ENCODE assay signal across 22 cellular contexts in genomic region chr5:20145240-20145639, GRCh38.
DNase-seq lines count a peak whose midpoint lies in the region; ATAC-seq and TF ChIP-seq lines count a peak whose summit lies in the region.
"Had no signal": no experiment of that assay in that cellular context is flagged by ENCODE, and none has a peak within 500 bp of the region (broad histone marks: within the 10 kb centered on the region; RNA-seq: fewer than 3 reads in every experiment).

No MANE protein-coding gene starts in this region.

- TF ChIP-seq CTCF in PC-3 (conservative IDR thresholded peaks at IDR 0.05; ENCODE audit: low read depth, low read length), result no peak
- TF ChIP-seq CTCF in epithelial cell of esophagus (IDR thresholded peaks at IDR 0.05; ENCODE audit: insufficient read depth, low read depth, low read length, missing control alignments), result no peak

- H3K36me3 ChIP-seq in PC-3 (ENCODE audit: low read depth, low read length), result no peaks in the 10 kb centered on the region
- H3K36me3 ChIP-seq: BE2C; BLaER1 treated with 17β-estradiol and CSF1 and Interleukin-3, amounts not matched to agents 10 nM and 100 nM had no signal

- H3K4me2 ChIP-seq in PC-3 (ENCODE audit: low read length), result peak overlapping the region; percentile 29; the same call in 1 of the 2 replicates
- H3K4me2 ChIP-seq: A549; BLaER1 treated with 17β-estradiol and CSF1 and Interleukin-3, amounts not matched to agents 10 nM and 100 nM; GM23338 had no signal

- ATAC-seq in PC-3 (peak; percentile 76), HG02885 (IDR thresholded peaks at IDR 0.05; ENCODE audit: poor library complexity, unreplicated experiment) (no peak), GM18909 (IDR thresholded peaks at IDR 0.05; ENCODE audit: poor library complexity, unreplicated experiment) (no peak)
- ATAC-seq: A549, GM23338, HCT116 had no signal

- no peak overlapping the region for H3K27ac ChIP-seq in PC-3 (ENCODE audit: low read length)
- H3K27ac ChIP-seq: A549; BLaER1 treated with 17β-estradiol and CSF1 and Interleukin-3, amounts not matched to agents 10 nM and 100 nM had no signal

- H4K20me1 ChIP-seq in PC-3 (ENCODE audit: low read length), result no peaks in the 10 kb centered on the region; the same call in 1 of the 2 replicates
- H4K20me1 ChIP-seq: BLaER1 treated with 17β-estradiol and CSF1 and Interleukin-3, amounts not matched to agents 10 nM and 100 nM had no signal

- BruUV-seq in PC-3 (replicated peaks; lab: Mats Ljungman, UMichigan), result no TSS peak

- intact Hi-C loops in PC-3 (cut with micrococcal nuclease), result no loop called here

- POLR2A ChIA-PET in PC-3 (lab: Charles Lee; ENCODE audit: unreplicated experiment), result no interaction called here

- no peaks in the 10 kb centered on the region for H3F3A ChIP-seq in PC-3 (ENCODE audit: low read length, unreplicated experiment)

- no peaks in the 10 kb centered on the region for H3K27me3 ChIP-seq in PC-3 (ENCODE audit: low read length)
- H3K27me3 ChIP-seq: BE2C; BLaER1 treated with 17β-estradiol and CSF1 and Interleukin-3, amounts not matched to agents 10 nM and 100 nM had no signal

- CTCF ChIA-PET in PC-3 (lab: Charles Lee), result no interaction called here

- peak; percentile 2 for DNase-seq in ELR (ENCODE audit: low read depth)
- DNase-seq in HCEC 1CT, result peak; percentile 6
- peak; percentile 72 for DNase-seq in PC-3
- peak; percentile 31 for DNase-seq in epithelial cell of esophagus (ENCODE audit: low read depth)
- DNase-seq in GOT3 (lab: John Stamatoyannopoulos, UW), result no peak
- DNase-seq: 8988T; ACHN; AML-193; BE2C; CD4-positive, alpha-beta T cell; CD8-positive, alpha-beta memory T cell; DMS 273 treated with DMSO at 0.1 percent for 48 hours; DMS79; EL; GF-D8; H7 had no signal

- H3K9ac ChIP-seq in PC-3 (ENCODE audit: low read length), result no peak overlapping the region
- H3K9ac ChIP-seq: BLaER1 treated with 17β-estradiol and CSF1 and Interleukin-3, amounts not matched to agents 10 nM and 100 nM had no signal

- H2AFZ ChIP-seq in PC-3 (ENCODE audit: low read length), result no peak overlapping the region

- H3K79me2 ChIP-seq in PC-3 (ENCODE audit: low read length), result no peaks in the 10 kb centered on the region

- H3K9me2 ChIP-seq in PC-3 (replicated peaks; ENCODE audit: low read length), result no peaks in the 10 kb centered on the region

- H3K9me3 ChIP-seq in PC-3 (ENCODE audit: low read length), result no peaks in the 10 kb centered on the region
- H3K9me3 ChIP-seq: A549; BE2C; BLaER1 treated with 17β-estradiol and CSF1 and Interleukin-3, amounts not matched to agents 10 nM and 100 nM had no signal

- H3K4me1 ChIP-seq in PC-3 (ENCODE audit: insufficient read depth, low read length), result peaks cover 9% of the 10 kb centered on the region
- H3K4me1 ChIP-seq: A549; BE2C; BLaER1 treated with 17β-estradiol and CSF1 and Interleukin-3, amounts not matched to agents 10 nM and 100 nM had no signal

- H3K4me3 ChIP-seq in PC-3 (ENCODE audit: low read length) (no peak overlapping the region), epithelial cell of esophagus (ENCODE audit: low read length) (no peak overlapping the region)
- H3K4me3 ChIP-seq: A549; BLaER1 treated with 17β-estradiol and CSF1 and Interleukin-3, amounts not matched to agents 10 nM and 100 nM; GM23338 had no signal
